Comparison of ENCODE assay signal across 35 cellular contexts in genomic region chr12:99879439-99879838, GRCh38.
"Had no signal": no experiment of that assay in that cellular context is flagged by ENCODE, and none has a peak within 500 bp of the region (broad histone marks: within the 10 kb centered on the region; RNA-seq: fewer than 3 reads in every experiment).

No MANE protein-coding gene starts in this region.

- DNase-seq: Karpas-422, Kasumi-1, MG63, MM.1S, MV-4-11, NCI-H1048, NCI-H1092, NCI-H1092 treated with DMSO at 0.1 percent for 48 hours, NCI-H1105, NCI-H1105 treated with DMSO at 0.1 percent for 48 hours, NCI-H1417, NCI-H1417 treated with DMSO at 0.1 percent for 48 hours, NCI-H1436, NCI-H1436 treated with DMSO at 0.1 percent for 48 hours, NCI-H146, NCI-H1694, NCI-H1694 treated with DMSO at 0.1 percent for 48 hours, NCI-H187, NCI-H187 treated with DMSO at 0.1 percent for 48 hours, NCI-H1930, NCI-H2029, NCI-H2029 treated with DMSO at 0.1 percent for 48 hours, NCI-H2081, NCI-H2081 treated with DMSO at 0.1 percent for 48 hours, NCI-H2107, NCI-H2171, NCI-H2171 treated with DMSO at 0.1 percent for 48 hours, NCI-H2227 treated with DMSO at 0.1 percent for 48 hours, NCI-H226, NCI-H345, NCI-H446, NCI-H446 treated with DMSO at 0.1 percent for 48 hours, NCI-H510A, NCI-H510A treated with DMSO at 0.1 percent for 48 hours, NCI-H524 had no signal

- H3K9me3 ChIP-seq: MG63 had no signal

- H3K36me3 ChIP-seq: MG63 had no signal

- H3K4me3 ChIP-seq: MG63 had no signal

- H3K27me3 ChIP-seq: MG63 had no signal
